Comparison of ENCODE assay signal across 23 cellular contexts in genomic region chr12:45980540-45980939, GRCh38. TPM values are rescaled to one million over a fixed set of nuclear protein-coding genes. Genes with fewer than 3 reads are reported as not detected.
DNase-seq lines count a peak whose midpoint lies in the region; ATAC-seq, FAIRE-seq and TF ChIP-seq lines count a peak whose summit lies in the region.
"Had no signal": no experiment of that assay in that cellular context is flagged by ENCODE, and none has a peak within 500 bp of the region (broad histone marks: within the 10 kb centered on the region; RNA-seq: fewer than 3 reads in every experiment).

No MANE protein-coding gene starts in this region.

- BruUV-seq in Caco-2 (replicated peaks; lab: Mats Ljungman, UMichigan) (no TSS peak), GM12878 (replicated peaks; lab: Mats Ljungman, UMichigan) (no TSS peak)

- no peak for DNase-seq in Right ventricle myocardium superior
- DNase-seq in left cardiac atrium, result no peak
- DNase-seq in Caco-2, result no peak
- DNase-seq in GM12878 (ENCODE audit: low read depth, low spot score), result no peak
- DNase-seq in NCI-H510A treated with DMSO at 0.1 percent for 48 hours (lab: John Stamatoyannopoulos, UW), result no peak
- DNase-seq in hippocampal formation (lab: John Stamatoyannopoulos, UW), result no peak
- DNase-seq: AML-193, DMS79, MM.1S, NCI-H1048, NCI-H1417 treated with DMSO at 0.1 percent for 48 hours, NCI-H187, NCI-H446 treated with DMSO at 0.1 percent for 48 hours had no signal

- CTCF ChIA-PET in Caco-2 (lab: Charles Lee), result interaction anchor here (0.6 kb wide), 1 partner anchor 218 kb away, joined by 3 read pairs; no protein-coding TSS in a partner anchor
- CTCF ChIA-PET in GM12878 (lab: Yijun Ruan, JAX), result no interaction called here

- peaks cover 92% of the 10 kb centered on the region for H3K4me1 Mint-ChIP-seq in Caco-2 (ENCODE audit: low read depth, unreplicated experiment)

- WGBS in GM12878 (ENCODE audit: insufficient coverage, insufficient replicate concordance, low lambda C conversion rate, missing lambda C conversion rate), result 61% methylated on average over 1 of the region's 1 CpG

- peak overlapping the region; percentile 14 for H3K4me2 ChIP-seq in GM12878 (ENCODE audit: control insufficient read depth, insufficient read depth)
- H3K4me2 ChIP-seq: GM23338 had no signal

- TF ChIP-seq RAD21 in GM12878 (IDR thresholded peaks at IDR 0.05; ENCODE audit: insufficient read depth, low read depth, low read length), result no peak

- no peaks in the 10 kb centered on the region for H3K27me3 Mint-ChIP-seq in Caco-2 (ENCODE audit: insufficient read depth, unreplicated experiment)

- TF ChIP-seq EP300 in GM12878 (IDR thresholded peaks at IDR 0.05; ENCODE audit: borderline replicate concordance in 1 of 2, control insufficient read depth in 1 of 2, low read depth in 2 of 2, low read length in 2 of 2), result no peak

- TF ChIP-seq POLR2A in GM12878 (IDR thresholded peaks at IDR 0.05; ENCODE audit: low read depth, low read length), result no peak

- H3K4me1 ChIP-seq in Caco-2, result peaks cover 93% of the 10 kb centered on the region
- H3K4me1 ChIP-seq in GM12878 (ENCODE audit: control insufficient read depth, insufficient read depth, low read length), result peaks cover 16% of the 10 kb centered on the region; the same call in 1 of the 2 replicates
- H3K4me1 ChIP-seq in neutrophil (ENCODE audit: control insufficient read depth in 1 of 2, insufficient read depth in 1 of 2, low read depth in 1 of 2, low read length in 1 of 2), result peaks cover 59 to 64% of the 10 kb centered on the region in 2 experiments
- H3K4me1 ChIP-seq: SJSA1 had no signal

- peak; percentile 38 for ATAC-seq in Right ventricle myocardium superior (ENCODE audit: poor library complexity)
- ATAC-seq in left cardiac atrium, result no peak
- ATAC-seq in GM12878, result no peak
- ATAC-seq in GM21423 (IDR thresholded peaks at IDR 0.05; ENCODE audit: unreplicated experiment), result no peak
- ATAC-seq: GM23338, HepG2, K562, Panc1 had no signal

- intact Hi-C loops in Right ventricle myocardium superior (cut with DNase I), result no loop called here
- intact Hi-C loops in left cardiac atrium (cut with DNase I), result no loop called here
- intact Hi-C loops in Caco-2 (cut with micrococcal nuclease; ENCODE audit: unreplicated experiment), result no loop called here
- intact Hi-C loops in GM12878 (cut with micrococcal nuclease; ENCODE audit: unreplicated experiment), result no loop called here

- peak overlapping the region; percentile 40 for H3K4me3 Mint-ChIP-seq in Caco-2 (ENCODE audit: unreplicated experiment)
- H3K4me3 Mint-ChIP-seq: GM23338 had no signal

- in situ Hi-C loops in GM12878 (cut with MboI), result loop anchor here (10.0 kb wide), 2 partner anchors 234 to 404 kb away; no protein-coding TSS in a partner anchor

- no peaks in the 10 kb centered on the region for H3K36me3 ChIP-seq in Caco-2 (ENCODE audit: control insufficient read depth, insufficient read depth, low read length)
- H3K36me3 ChIP-seq in GM12878 (ENCODE audit: control insufficient read depth in 2 of 2, insufficient read depth in 2 of 2, low read length in 1 of 2), result peaks cover 0 to 6% of the 10 kb centered on the region in 2 experiments; a peak in 1 of 4 replicates
- no peaks in the 10 kb centered on the region for H3K36me3 ChIP-seq in neutrophil

- H3K27ac Mint-ChIP-seq in Caco-2 (ENCODE audit: unreplicated experiment), result no peak overlapping the region
- H3K27ac Mint-ChIP-seq: GM23338 had no signal

- no peaks in the 10 kb centered on the region; the same call in 1 of the 2 replicates for H4K20me1 ChIP-seq in GM12878 (ENCODE audit: control insufficient read depth, insufficient read depth)

- no peak overlapping the region for H3K9ac ChIP-seq in GM12878 (ENCODE audit: control insufficient read depth, insufficient read depth, low read length)

- H3K27ac ChIP-seq in GM12878 (ENCODE audit: control insufficient read depth, insufficient read depth) (no peak overlapping the region), neutrophil (peak overlapping the region; percentile 99)
- H3K27ac ChIP-seq: C4-2B, HL-60, SJSA1 had no signal

- POLR2A ChIA-PET in Caco-2 (lab: Charles Lee), result no interaction called here
- POLR2A ChIA-PET in GM12878 (lab: Charles Lee), result no interaction called here

- H3K9me3 ChIP-seq in Caco-2 (no peaks in the 10 kb centered on the region), GM12878 (replicated peaks; ENCODE audit: control insufficient read depth, insufficient read depth, low read length) (peaks cover 4% of the 10 kb centered on the region), neutrophil (no peaks in the 10 kb centered on the region)
- H3K9me3 ChIP-seq: HAP-1, SJSA1 had no signal

- H3K9me3 Mint-ChIP-seq in Caco-2 (ENCODE audit: unreplicated experiment), result peaks cover 4% of the 10 kb centered on the region
- H3K9me3 Mint-ChIP-seq: GM23338 had no signal

- TF ChIP-seq CTCF in Caco-2 (IDR thresholded peaks at IDR 0.05; ENCODE audit: insufficient read depth in 1 of 2, low read depth in 1 of 2, low read length in 1 of 2, severe bottlenecking in 1 of 2, unreplicated experiment in 1 of 2), result no peak
- no peak for TF ChIP-seq CTCF in GM12878 (IDR thresholded peaks at IDR 0.05 in 2 of 3, conservative IDR thresholded peaks at IDR 0.05 in 1 of 3; ENCODE audit: control insufficient read depth in 2 of 3, extremely low read depth in 1 of 3, insufficient read depth in 1 of 3, low read depth in 3 of 3, low read length in 3 of 3)
- no peak for TF ChIP-seq CTCF in neutrophil (IDR thresholded peaks at IDR 0.05)

- SMC1A ChIA-PET in GM12878 (lab: Charles Lee; ENCODE audit: uncharacterized antibody, unreplicated experiment), result interaction anchor here (0.6 kb wide), 1 partner anchor 319 kb away, joined by 3 read pairs; no protein-coding TSS in a partner anchor

- H3K27me3 ChIP-seq in Caco-2 (replicated peaks; ENCODE audit: control insufficient read depth, insufficient read depth, low read length) (no peaks in the 10 kb centered on the region), GM12878 (replicated peaks in 1 of 2; ENCODE audit: control insufficient read depth in 2 of 2, insufficient read depth in 2 of 2, low read length in 1 of 2) (no peaks in the 10 kb centered on the region), neutrophil (no peaks in the 10 kb centered on the region)
- H3K27me3 ChIP-seq: SJSA1 had no signal

- H3K4me3 ChIP-seq in Caco-2 (ENCODE audit: low read depth, low read length), result no peak overlapping the region
- no peak overlapping the region for H3K4me3 ChIP-seq in GM12878
- H3K4me3 ChIP-seq in neutrophil (ENCODE audit: low read depth in 1 of 2, low read length in 1 of 2), result no peak overlapping the region
- H3K4me3 ChIP-seq: GM23338, HAP-1, K562, SJSA1 had no signal

- H3K36me3 Mint-ChIP-seq in Caco-2 (ENCODE audit: insufficient read depth, unreplicated experiment), result peaks cover 64% of the 10 kb centered on the region

- RAD21 ChIA-PET in GM12878 (lab: Charles Lee; ENCODE audit: unreplicated experiment), result interaction anchor here (0.6 kb wide), 1 partner anchor 997 kb away, joined by 5 read pairs; no protein-coding TSS in a partner anchor

- peaks cover 99% of the 10 kb centered on the region for H3K79me2 ChIP-seq in GM12878 (ENCODE audit: control insufficient read depth, insufficient read depth, low read length)

- FAIRE-seq in GM12878 (lab: Jason Lieb, UNC), result no peak
- FAIRE-seq: HepG2, K562 had no signal

- H2AFZ ChIP-seq in GM12878 (ENCODE audit: control insufficient read depth, low read depth, low read length), result no peak overlapping the region
- H2AFZ ChIP-seq: GM23338 had no signal

TF ChIP-seq in GM12878, 131 proteins besides CTCF, POLR2A, EP300 and RAD21 (continues in another document):
- no peak for TF ChIP-seq ZNF274 (IDR thresholded peaks at IDR 0.05; ENCODE audit: insufficient read depth, insufficient read length)
- no peak for TF ChIP-seq JUNB (IDR thresholded peaks at IDR 0.05)
- no peak for TF ChIP-seq SPI1 (IDR thresholded peaks at IDR 0.05; ENCODE audit: borderline replicate concordance, insufficient read depth, low read depth, low read length)

RNA-seq across cellular contexts. Expression of gene SCAF11, which starts 9.8 kb away (rescaled TPM):
- total RNA-seq in Right ventricle myocardium superior (75.3 TPM), left cardiac atrium (10 to 100 TPM; 74.7 to 89.2 TPM), Caco-2 (2022) (285 and 292 TPM in 2 replicates), GM12878 (2014; rRNA removed) (88.7 and 89.7 TPM in 2 replicates), GM12878 (2014; rRNA removed; fragmentation: Illumina TruSeq; extraction: Trizol) (153 and 154 TPM in 2 replicates), GM12878 (2021) (94.6 and 102 TPM in 2 replicates)
- 455 and 475 TPM in 2 replicates for total RNA-seq in GM12878 (2013; cell fraction: nucleolus; rRNA removed)
- 41.9 TPM for polyA plus RNA-seq in GM12878 (2011; ENCODE audit: low read depth)
- polyA plus RNA-seq in GM12878 (2011; rRNA removed) (88.4 and 149 TPM in 2 replicates), GM12878 (2014; fragmentation: Illumina TruSeq; extraction: Trizol) (108 and 134 TPM in 2 replicates), GM12878 (2014; fragmentation: Nextera tagmentation; extraction: Ambion mirVana) (10 to 100 TPM; 42.0 to 44.9 TPM), GM12878 (2014; rRNA removed) (83.2 and 108 TPM in 2 replicates), GM12878 (2016; fragmentation: Nextera tagmentation; extraction: Ambion mirVana) (100 to 1,000 TPM in 1 of 2 experiments, 10 to 100 TPM in 1; 98.2 to 106 TPM)
- polyA plus RNA-seq in GM12878 (2011; cell fraction: cytosol; rRNA removed), result 35.6 and 45.1 TPM in 2 replicates
- 59.1 and 72.2 TPM in 2 replicates for polyA plus RNA-seq in GM12878 (2011; cell fraction: nucleus; rRNA removed)
- 47.9 and 53.9 TPM in 2 replicates for polyA plus RNA-seq in GM12878 (2012)
- 112 and 153 TPM in 2 replicates for polyA minus RNA-seq in GM12878 (2011; rRNA and poly(A)+ RNA removed)
- polyA minus RNA-seq in GM12878 (2011; cell fraction: cytosol; rRNA and poly(A)+ RNA removed), result 37.7 and 54.9 TPM in 2 replicates
- 72.1 and 120 TPM in 2 replicates for polyA minus RNA-seq in GM12878 (2011; cell fraction: nucleus; rRNA and poly(A)+ RNA removed)
